ENCODE assay signal across 19 cellular contexts in the genomic region with DNA sequence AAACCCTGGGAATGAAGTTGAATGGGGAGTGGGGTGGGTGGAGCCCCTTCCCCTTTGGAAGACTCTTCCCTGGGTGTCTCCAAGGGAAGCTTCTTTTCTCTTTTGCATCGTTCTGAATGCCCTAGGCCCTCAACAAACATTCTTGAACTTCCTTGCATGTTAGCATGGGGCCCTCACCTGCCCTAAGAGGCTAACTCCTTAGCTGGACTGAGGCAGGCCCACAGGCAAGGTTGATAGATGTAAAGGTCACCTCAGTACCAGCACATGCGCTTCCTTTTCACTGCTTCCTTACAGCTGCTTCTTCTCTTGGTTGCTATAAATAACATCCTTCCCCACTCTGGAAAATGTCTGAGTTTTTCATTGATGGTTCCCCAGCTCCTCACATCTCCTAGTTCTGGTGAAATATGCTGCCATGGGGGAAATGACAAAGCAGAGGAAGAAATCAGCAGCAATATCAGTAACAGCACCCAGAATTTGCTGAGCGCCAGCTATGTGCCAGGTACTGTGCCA.
"Had no signal": no experiment of that assay in that cellular context is flagged by ENCODE, and none has a peak within 500 bp of the region (broad histone marks: within the 10 kb centered on the region; RNA-seq: fewer than 3 reads in every experiment).

No MANE protein-coding gene starts in this region.

- H3K36me3 ChIP-seq: gastrocnemius medialis, heart right ventricle had no signal

- H3K9me3 Mint-ChIP-seq: activated CD4-positive, alpha-beta memory T cell treated with anti-CD3 and anti-CD28 coated beads for 36 hours had no signal

- H3K4me1 ChIP-seq: gastrocnemius medialis, heart right ventricle, testis had no signal

- ATAC-seq: activated T-cell treated with anti-CD3 and anti-CD28 coated beads, Interleukin-2, amount 50 U/mL, for 4 hours; gastrocnemius medialis; right cardiac atrium; stimulated activated naive CD8-positive, alpha-beta T cell treated with anti-CD3 and anti-CD28 coated beads, Interleukin-15, Interleukin-2, amounts not matched to agents 100 U/mL and 50 U/mL, for 24 hours had no signal

- H3K27ac Mint-ChIP-seq: activated CD4-positive, alpha-beta memory T cell treated with anti-CD3 and anti-CD28 coated beads for 36 hours; activated naive CD8-positive, alpha-beta T cell; naive B cell had no signal

- H3K27ac ChIP-seq: gastrocnemius medialis, heart right ventricle, testis, VCaP had no signal

- H3K4me3 ChIP-seq: gastrocnemius medialis, heart right ventricle, testis had no signal

- H3K4me1 Mint-ChIP-seq: naive B cell had no signal

- H3K27me3 ChIP-seq: gastrocnemius medialis, heart right ventricle, testis had no signal

- FAIRE-seq: kidney had no signal

- H3K4me3 Mint-ChIP-seq: activated CD4-positive, alpha-beta memory T cell treated with anti-CD3 and anti-CD28 coated beads for 36 hours; activated naive CD8-positive, alpha-beta T cell; activated T-cell treated with anti-CD3 and anti-CD28 coated beads, Interleukin-2, amount 50 U/mL, for 4 hours; brain; naive B cell had no signal

- H3K36me3 Mint-ChIP-seq: activated CD4-positive, alpha-beta memory T cell treated with anti-CD3 and anti-CD28 coated beads for 36 hours; activated naive CD8-positive, alpha-beta T cell; brain; naive B cell had no signal

- H3K9me3 ChIP-seq: gastrocnemius medialis, testis had no signal

- DNase-seq: activated CD4-positive, alpha-beta memory T cell treated with anti-CD3 and anti-CD28 coated beads for 36 hours; activated gamma-delta T cell; activated T-cell treated with anti-CD3 and anti-CD28 coated beads, Interleukin-2, amount 50 U/mL, for 4 hours; amygdala; gastrocnemius medialis; heart right ventricle; kidney; left ventricle myocardium superior; naive B cell; right cardiac atrium; stimulated activated CD4-positive, alpha-beta T cell treated with anti-CD3 and anti-CD28 coated beads, Interleukin-12 subunit alpha, Interleukin-12 subunit beta, amount 100 ng/mL, for 4 hours; stimulated activated CD4-positive, alpha-beta T cell treated with anti-CD3 and anti-CD28 coated beads, Interleukin-2, amount 100 ng/mL, for 48 hours; stimulated activated CD8-positive, alpha-beta memory T cell treated with anti-CD3 and anti-CD28 coated beads, Interleukin-4, amount 100 ng/mL, for 48 hours; stimulated activated naive CD8-positive, alpha-beta T cell treated with anti-CD3 and anti-CD28 coated beads, Interleukin-15, Interleukin-2, amounts not matched to agents 100 U/mL and 50 U/mL, for 24 hours; T-helper 1 cell; testis had no signal
